18 cellular contexts compared by ENCODE assay signal in the genomic region with DNA sequence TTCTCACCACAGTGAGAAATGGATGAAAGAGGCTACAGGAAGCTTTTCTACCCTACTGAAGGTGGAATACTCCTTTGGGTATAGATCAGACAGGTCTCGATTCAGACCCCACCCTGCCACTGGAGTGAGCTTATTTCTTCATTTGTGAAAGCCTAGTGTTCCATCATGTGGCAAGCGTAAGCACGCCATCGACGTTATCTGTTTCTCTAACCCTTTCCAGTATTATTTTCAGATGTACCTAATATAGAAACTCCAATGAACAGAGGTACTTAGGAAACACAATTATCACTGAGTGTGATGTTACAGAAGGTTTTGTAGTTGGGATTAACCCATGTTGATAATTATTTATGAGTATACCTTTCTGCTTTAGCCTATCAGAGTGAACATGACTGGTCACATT. TPM values are rescaled to one million over a fixed set of nuclear protein-coding genes. Genes with fewer than 3 reads are reported as not detected.
DNase-seq lines count a peak whose midpoint lies in the region; ATAC-seq and TF ChIP-seq lines count a peak whose summit lies in the region.
"Had no signal": no experiment of that assay in that cellular context is flagged by ENCODE, and none has a peak within 500 bp of the region (broad histone marks: within the 10 kb centered on the region; RNA-seq: fewer than 3 reads in every experiment).

No MANE protein-coding gene starts in this region.

- peaks cover 12 to 21% of the 10 kb centered on the region in 2 donors for H3K36me3 Mint-ChIP-seq in activated naive CD4-positive, alpha-beta T cell treated with anti-CD3 and anti-CD28 coated beads, Interleukin-2, amount 50 U/mL, for 72 hours
- H3K36me3 Mint-ChIP-seq in activated naive CD4-positive, alpha-beta T cell treated with anti-CD3 and anti-CD28 coated beads for 36 hours (ENCODE audit: low read depth), result peaks cover 31% of the 10 kb centered on the region
- H3K36me3 Mint-ChIP-seq in T-helper 17 cell (ENCODE audit: low read depth), result peaks cover 3% of the 10 kb centered on the region

- H3K4me3 Mint-ChIP-seq in activated naive CD4-positive, alpha-beta T cell treated with anti-CD3 and anti-CD28 coated beads for 36 hours, result no peak overlapping the region
- H3K4me3 Mint-ChIP-seq in T-helper 17 cell, result no peak overlapping the region
- H3K4me3 Mint-ChIP-seq: HFFc6 had no signal

- peak overlapping the region; percentile 64 to 93 for H3K27ac Mint-ChIP-seq in activated naive CD4-positive, alpha-beta T cell treated with anti-CD3 and anti-CD28 coated beads, Interleukin-2, amount 50 U/mL, for 72 hours
- H3K27ac Mint-ChIP-seq in activated naive CD4-positive, alpha-beta T cell treated with anti-CD3 and anti-CD28 coated beads for 36 hours, result no peak overlapping the region
- H3K27ac Mint-ChIP-seq in T-helper 17 cell, result peak overlapping the region; percentile 72
- H3K27ac Mint-ChIP-seq: HFFc6 had no signal

- H3K4me3 ChIP-seq in heart right ventricle (no peak overlapping the region), parathyroid adenoma (ENCODE audit: low read depth, low read length) (no peak overlapping the region)
- H3K4me3 ChIP-seq: BLaER1 treated with 17β-estradiol and CSF1 and Interleukin-3, amounts not matched to agents 10 nM and 100 nM; PC-9 had no signal

- no peak overlapping the region for H2AFZ ChIP-seq in parathyroid adenoma
- H2AFZ ChIP-seq: PC-9 had no signal

- H3K27me3 Mint-ChIP-seq in activated naive CD4-positive, alpha-beta T cell treated with anti-CD3 and anti-CD28 coated beads for 36 hours (ENCODE audit: low read depth), result no peaks in the 10 kb centered on the region
- no peaks in the 10 kb centered on the region for H3K27me3 Mint-ChIP-seq in T-helper 17 cell

- H3K9me3 ChIP-seq in T-helper 17 cell (ENCODE audit: control insufficient read depth, low read length, poor library complexity, severe bottlenecking) (no peaks in the 10 kb centered on the region), heart right ventricle (no peaks in the 10 kb centered on the region), parathyroid adenoma (ENCODE audit: control insufficient read depth, low read length) (no peaks in the 10 kb centered on the region)
- H3K9me3 ChIP-seq: BLaER1 treated with 17β-estradiol and CSF1 and Interleukin-3, amounts not matched to agents 10 nM and 100 nM had no signal

- ATAC-seq in activated naive CD4-positive, alpha-beta T cell treated with anti-CD3 and anti-CD28 coated beads, Interleukin-2, amount 50 U/mL, for 72 hours, result peak in 1 of 2 donors; percentile 7
- ATAC-seq in T-helper 17 cell (no peak), heart right ventricle (peak in 6 of 8 donors; percentile 15 to 73 (median 50))

- no peaks in the 10 kb centered on the region for H3K9me3 Mint-ChIP-seq in activated naive CD4-positive, alpha-beta T cell treated with anti-CD3 and anti-CD28 coated beads, Interleukin-2, amount 50 U/mL, for 72 hours
- H3K9me3 Mint-ChIP-seq in activated naive CD4-positive, alpha-beta T cell treated with anti-CD3 and anti-CD28 coated beads for 36 hours, result no peaks in the 10 kb centered on the region
- H3K9me3 Mint-ChIP-seq: HFFc6 had no signal

- H3K9ac ChIP-seq in parathyroid adenoma, result no peak overlapping the region
- H3K9ac ChIP-seq: BLaER1 treated with 17β-estradiol and CSF1 and Interleukin-3, amounts not matched to agents 10 nM and 100 nM had no signal

- intact Hi-C loops in activated naive CD4-positive, alpha-beta T cell treated with anti-CD3 and anti-CD28 coated beads for 36 hours (cut with micrococcal nuclease), result no loop called here
- intact Hi-C loops in heart right ventricle (cut with DNase I), result no loop called here

- no peak for DNase-seq in activated naive CD4-positive, alpha-beta T cell treated with anti-CD3 and anti-CD28 coated beads, Interleukin-2, amount 50 U/mL, for 72 hours (ENCODE audit: low spot score in 2 of 2)
- no peak for DNase-seq in activated naive CD4-positive, alpha-beta T cell treated with anti-CD3 and anti-CD28 coated beads for 36 hours
- DNase-seq in T-helper 17 cell, result no peak
- DNase-seq in heart right ventricle, result no peak
- no peak for DNase-seq in DMS114 treated with DMSO at 0.1 percent for 48 hours (lab: John Stamatoyannopoulos, UW; ENCODE audit: unreplicated experiment)
- no peak for DNase-seq in effector CD8-positive, alpha-beta T cell (lab: John Stamatoyannopoulos, UW)
- DNase-seq in GDM1 (lab: John Stamatoyannopoulos, UW), result no peak
- DNase-seq: DMS 273 treated with DMSO at 0.1 percent for 48 hours, HFFc6, IMR-90, Kasumi-1, MM.1S, NCI-H1092 treated with DMSO at 0.1 percent for 48 hours, NCI-H510A treated with DMSO at 0.1 percent for 48 hours, NCI-H82, PC-9 had no signal

- H3K36me3 ChIP-seq in heart right ventricle, result peaks cover 0 to 100% (median 54%) of the 10 kb centered on the region in 9 donors
- H3K36me3 ChIP-seq in parathyroid adenoma (ENCODE audit: control insufficient read depth, insufficient read depth, low read length), result no peaks in the 10 kb centered on the region

- no peaks in the 10 kb centered on the region for H3K27me3 ChIP-seq in heart right ventricle
- H3K27me3 ChIP-seq in parathyroid adenoma (ENCODE audit: control insufficient read depth, insufficient read depth, low read length), result no peaks in the 10 kb centered on the region
- H3K27me3 ChIP-seq: BLaER1 treated with 17β-estradiol and CSF1 and Interleukin-3, amounts not matched to agents 10 nM and 100 nM had no signal

- CTCF ChIA-PET in activated naive CD4-positive, alpha-beta T cell treated with anti-CD3 and anti-CD28 coated beads for 36 hours (lab: Charles Lee), result interaction anchor here (1.5 kb wide), 1 partner anchor 17 kb away, joined by 3 read pairs; no protein-coding TSS in a partner anchor

- peaks cover 7% of the 10 kb centered on the region for H3K79me2 ChIP-seq in parathyroid adenoma

- TF ChIP-seq CTCF in heart right ventricle (IDR thresholded peaks at IDR 0.05), result no peak
- no peak for TF ChIP-seq CTCF in parathyroid adenoma (IDR thresholded peaks at IDR 0.05)

- H3K4me1 Mint-ChIP-seq in activated naive CD4-positive, alpha-beta T cell treated with anti-CD3 and anti-CD28 coated beads for 36 hours (ENCODE audit: low read depth), result no peaks in the 10 kb centered on the region
- peaks cover 5% of the 10 kb centered on the region for H3K4me1 Mint-ChIP-seq in T-helper 17 cell

- H3K4me2 ChIP-seq in parathyroid adenoma (ENCODE audit: low read length), result no peak overlapping the region
- H3K4me2 ChIP-seq: BLaER1 treated with 17β-estradiol and CSF1 and Interleukin-3, amounts not matched to agents 10 nM and 100 nM; PC-9 had no signal

- 54 to 78% methylated on average over 5 of the region's 5 CpGs for WGBS in heart right ventricle, 2 donors

- H3K4me1 ChIP-seq in heart right ventricle, result peaks cover 0 to 23% (median 4%) of the 10 kb centered on the region in 9 donors
- peaks cover 34% of the 10 kb centered on the region for H3K4me1 ChIP-seq in parathyroid adenoma

- peak overlapping the region in 8 of 10 donors; percentile 19 to 71 (median 63) for H3K27ac ChIP-seq in heart right ventricle
- peak overlapping the region; percentile 0 for H3K27ac ChIP-seq in parathyroid adenoma
- H3K27ac ChIP-seq: BLaER1 treated with 17β-estradiol and CSF1 and Interleukin-3, amounts not matched to agents 10 nM and 100 nM; PC-9 had no signal

RNA-seq across cellular contexts. Expression of a gene that starts 12.4 kb away (rescaled TPM):
- total RNA-seq in activated naive CD4-positive, alpha-beta T cell treated with anti-CD3 and anti-CD28 coated beads, Interleukin-2, amount 50 U/mL, for 72 hours, result 100 to 1,000 TPM in 1 of 2 donors, 10 to 100 TPM in 1; 89.2 to 140 TPM
- 100 to 1,000 TPM; 117 to 120 TPM for total RNA-seq in activated naive CD4-positive, alpha-beta T cell treated with anti-CD3 and anti-CD28 coated beads for 36 hours
- total RNA-seq in T-helper 17 cell, result 100 to 1,000 TPM; 108 to 113 TPM
- 100 to 1,000 TPM; 310 to 552 (median 467) TPM for total RNA-seq in heart right ventricle
- polyA plus RNA-seq in heart right ventricle, result 100 to 1,000 TPM; 273 to 535 TPM

RNA-seq across cellular contexts. Expression of a gene that starts 44.5 kb away (rescaled TPM):
- total RNA-seq in activated naive CD4-positive, alpha-beta T cell treated with anti-CD3 and anti-CD28 coated beads, Interleukin-2, amount 50 U/mL, for 72 hours, result 1 to 10 TPM; 2.6 to 6.3 TPM
- 1 to 10 TPM; 1.7 to 2.4 TPM for total RNA-seq in activated naive CD4-positive, alpha-beta T cell treated with anti-CD3 and anti-CD28 coated beads for 36 hours
- total RNA-seq in T-helper 17 cell (1 to 10 TPM; 1.3 to 3.9 TPM), heart right ventricle (10 to 100 TPM in 6 of 10 donors, 1 to 10 TPM in 4; 9.2 to 13.7 (median 10.3) TPM)
- polyA plus RNA-seq in heart right ventricle, result 10 to 100 TPM in 1 of 2 donors, 1 to 10 TPM in 1; 5.3 to 23.6 TPM
